Comparison of ENCODE assay signal across 1 cellular context in the genomic region with DNA sequence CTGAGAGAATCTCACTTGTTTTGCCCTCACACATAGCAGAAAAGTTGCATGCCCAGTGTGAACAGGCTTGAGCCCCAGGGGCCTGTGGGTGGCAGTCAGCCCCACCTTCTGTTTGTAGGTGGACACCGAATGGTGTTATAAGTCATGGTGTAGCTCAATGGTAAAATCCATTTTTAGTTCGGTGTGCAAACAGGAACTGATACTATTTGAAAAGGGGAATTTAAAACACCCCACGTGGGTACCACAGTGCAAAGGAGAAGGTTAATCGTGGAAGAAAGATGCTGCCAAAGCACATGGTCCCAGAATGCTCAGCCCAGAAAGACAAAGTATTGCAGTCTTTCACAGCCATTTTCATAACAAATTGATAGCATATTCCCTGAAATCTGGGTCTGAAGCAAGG.
A peak's percentile ranks its signal among the peaks of the same experiment; 100 is the strongest.
TF ChIP-seq lines count a peak whose summit lies in the region.

No MANE protein-coding gene starts in this region.

TF ChIP-seq in GM12878, 131 proteins besides CTCF, POLR2A, EP300 and RAD21 (continued from another document and continues in another):
- TF ChIP-seq ZNF592 (IDR thresholded peaks at IDR 0.05) (peak; percentile 95), BCLAF1 (IDR thresholded peaks at IDR 0.05) (no peak), NFXL1 (IDR thresholded peaks at IDR 0.05; ENCODE audit: borderline replicate concordance) (no peak), IKZF2 (IDR thresholded peaks at IDR 0.05) (peak; percentile 53 to 67; a peak in 2 of 4 replicates), TAF1 (IDR thresholded peaks at IDR 0.05; ENCODE audit: borderline replicate concordance, low read depth, low read length) (no peak), CUX1 (IDR thresholded peaks at IDR 0.05; ENCODE audit: insufficient replicate concordance, low read depth, low read length) (peak; percentile 52), ATF7 (IDR thresholded peaks at IDR 0.05; ENCODE audit: low read depth) (peak; percentile 77), HDGF (IDR thresholded peaks at IDR 0.05) (no peak), RUNX3 (IDR thresholded peaks at IDR 0.05; ENCODE audit: low read length) (0 out of 2 replicates have a peak, but pooled peaks have one; percentile 24), HDAC2 (IDR thresholded peaks at IDR 0.05) (no peak), NFYA (IDR thresholded peaks at IDR 0.05; ENCODE audit: borderline replicate concordance, low read depth, low read length) (no peak), BHLHE40 (IDR thresholded peaks at IDR 0.05; ENCODE audit: borderline replicate concordance in 1 of 2, low read depth in 2 of 2, low read length in 1 of 2) (peak; percentile 27 to 49; a peak in 1 of 4 replicates), MTA3 (IDR thresholded peaks at IDR 0.05; ENCODE audit: borderline replicate concordance, low read length) (no peak), MEF2B (IDR thresholded peaks at IDR 0.05; ENCODE audit: partially characterized antibody, poor library complexity, severe bottlenecking) (peak; percentile 92), MEF2A (IDR thresholded peaks at IDR 0.05; ENCODE audit: insufficient read depth, low read depth, low read length) (0 out of 2 replicates have a peak, but pooled peaks have one; percentile 59), RFX5 (IDR thresholded peaks at IDR 0.05; ENCODE audit: low read depth, low read length) (no peak), CHD2 (IDR thresholded peaks at IDR 0.05; ENCODE audit: borderline replicate concordance, low read depth, low read length) (peak; percentile 38; the same call in 1 of the 2 replicates), RELB (IDR thresholded peaks at IDR 0.05; ENCODE audit: low read depth) (peak; percentile 88), GATAD2B (conservative IDR thresholded peaks at IDR 0.05; ENCODE audit: low read depth) (0 out of 2 replicates have a peak, but pooled peaks have one; percentile 63), REST (IDR thresholded peaks at IDR 0.05; ENCODE audit: low read depth, low read length) (no peak), ZNF217 (IDR thresholded peaks at IDR 0.05) (0 out of 2 replicates have a peak, but pooled peaks have one; percentile 24), ZNF687 (IDR thresholded peaks at IDR 0.05) (peak; percentile 100), ATF3 (IDR thresholded peaks at IDR 0.05; ENCODE audit: borderline replicate concordance, extremely low read depth, low read depth, low read length) (no peak), RAD51 (IDR thresholded peaks at IDR 0.05) (peak; percentile 92), TBL1XR1 (IDR thresholded peaks at IDR 0.05; ENCODE audit: low read depth, low read length) (no peak), CREB1 (IDR thresholded peaks at IDR 0.05; ENCODE audit: low read depth) (0 out of 2 replicates have a peak, but pooled peaks have one; percentile 31), SPI1 (IDR thresholded peaks at IDR 0.05; ENCODE audit: borderline replicate concordance, insufficient read depth, low read depth, low read length) (peak; percentile 95), MTA2 (IDR thresholded peaks at IDR 0.05; ENCODE audit: low read depth) (peak; percentile 76)
